ENCODE assay signal across 29 cellular contexts in the genomic region with DNA sequence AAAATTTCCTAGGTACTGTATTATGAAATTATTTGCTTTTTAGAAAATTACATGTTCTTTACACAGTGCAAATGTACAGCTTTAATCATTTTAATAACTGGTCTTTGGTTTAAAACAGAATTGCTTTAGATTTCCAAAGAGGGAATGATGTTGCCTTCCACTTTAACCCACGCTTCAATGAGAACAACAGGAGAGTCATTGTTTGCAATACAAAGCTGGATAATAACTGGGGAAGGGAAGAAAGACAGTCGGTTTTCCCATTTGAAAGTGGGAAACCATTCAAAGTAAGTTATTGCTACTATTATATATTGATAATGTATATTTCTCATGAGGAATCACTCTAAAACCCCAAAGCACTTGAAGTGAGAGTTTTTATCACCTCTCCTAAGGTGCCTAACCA.
"Had no signal": no experiment of that assay in that cellular context is flagged by ENCODE, and none has a peak within 500 bp of the region (broad histone marks: within the 10 kb centered on the region; RNA-seq: fewer than 3 reads in every experiment).

No MANE protein-coding gene starts in this region.

- H3K36me3 Mint-ChIP-seq: activated naive CD8-positive, alpha-beta T cell had no signal

- H3K27me3 ChIP-seq: Peyer's patch, SJSA1 had no signal

- H3K9me3 Mint-ChIP-seq: activated CD4-positive, alpha-beta T cell treated with anti-CD3 and anti-CD28 coated beads, Interleukin-2, amount 10 ng/mL, durations not matched to agents 24 days and 14 days; activated CD8-positive, alpha-beta T cell treated with anti-CD3 and anti-CD28 coated beads for 36 hours; activated naive CD4-positive, alpha-beta T cell treated with anti-CD3 and anti-CD28 coated beads, Interleukin-2, amount 10 ng/mL, durations not matched to agents 7 days and 5 days; activated naive CD8-positive, alpha-beta T cell treated with anti-CD3 and anti-CD28 coated beads, Interleukin-2, amount 50 U/mL, for 24 hours; activated T-cell treated with anti-CD3 and anti-CD28 coated beads, Interleukin-2, amount 50 U/mL, for 4 hours; brain; T-helper 1 cell treated with Interleukin-12 subunit alpha and Interleukin-12 subunit beta and Interleukin-4 antibody, amounts not matched to agents 30 μg/mL and 1 μg/mL, for 36 hours; T-helper 2 cell treated with Interferon-gamma antibody and Interleukin-4, amounts not matched to agents 5 μg/mL and 100 μg/mL, for 36 hours had no signal

- ATAC-seq: activated CD8-positive, alpha-beta T cell treated with anti-CD3 and anti-CD28 coated beads for 36 hours; activated naive CD8-positive, alpha-beta T cell treated with anti-CD3 and anti-CD28 coated beads, Interleukin-2, amount 50 U/mL, for 24 hours; activated T-cell treated with anti-CD3 and anti-CD28 coated beads, Interleukin-2, amount 50 U/mL, for 4 hours; PC-3 had no signal

- H3K9me2 ChIP-seq: SK-N-SH had no signal

- H3K27ac Mint-ChIP-seq: activated CD4-positive, alpha-beta T cell treated with anti-CD3 and anti-CD28 coated beads, Interleukin-2, amount 10 ng/mL, durations not matched to agents 24 days and 14 days; activated CD8-positive, alpha-beta T cell treated with anti-CD3 and anti-CD28 coated beads for 36 hours; activated naive CD8-positive, alpha-beta T cell; activated naive CD8-positive, alpha-beta T cell treated with anti-CD3 and anti-CD28 coated beads, Interleukin-2, amount 50 U/mL, for 24 hours; T-helper 1 cell treated with Interleukin-12 subunit alpha and Interleukin-12 subunit beta and Interleukin-4 antibody, amounts not matched to agents 30 μg/mL and 1 μg/mL, for 36 hours; T-helper 2 cell treated with Interferon-gamma antibody and Interleukin-4, amounts not matched to agents 5 μg/mL and 100 μg/mL, for 36 hours had no signal

- DNase-seq: activated CD4-positive, alpha-beta T cell treated with anti-CD3 and anti-CD28 coated beads, Interleukin-2, amount 10 ng/mL, durations not matched to agents 24 days and 14 days; activated CD4-positive, alpha-beta T cell treated with anti-CD3 and anti-CD28 coated beads, Interleukin-2, amount 50 U/mL, for 4 hours; activated CD8-positive, alpha-beta T cell treated with anti-CD3 and anti-CD28 coated beads for 36 hours; activated effector memory CD4-positive, alpha-beta T cell treated with Interleukin-2 at 50 U/mL for 16 hours; activated naive CD4-positive, alpha-beta T cell treated with anti-CD3 and anti-CD28 coated beads, Interleukin-2, amount 10 ng/mL, durations not matched to agents 7 days and 5 days; activated naive CD8-positive, alpha-beta T cell treated with anti-CD3 and anti-CD28 coated beads, Interleukin-2, amount 50 U/mL, for 24 hours; activated T-cell treated with anti-CD3 and anti-CD28 coated beads for 4 hours; activated T-cell treated with anti-CD3 and anti-CD28 coated beads, Interleukin-2, amount 50 U/mL, for 4 hours; anterior cingulate cortex; caudate nucleus; NCI-H1092 treated with DMSO at 0.1 percent for 48 hours; NCI-H146; NCI-H187; NCI-H2171 treated with DMSO at 0.1 percent for 48 hours; NCI-H345; NCI-H524 treated with DMSO at 0.1 percent for 48 hours; NCI-H748 treated with DMSO at 0.1 percent for 48 hours; NK-92 treated with Interleukin-12 subunit alpha and Interleukin-12 subunit beta, amount 100 ng/mL, for 24 hours; PC-3; Peyer's patch; RPMI8226; SHP77 treated with DMSO at 0.1 percent for 48 hours; SK-N-SH had no signal

- H3K4me1 ChIP-seq: SJSA1 had no signal

- H3K4me3 Mint-ChIP-seq: activated CD4-positive, alpha-beta T cell treated with anti-CD3 and anti-CD28 coated beads, Interleukin-2, amount 10 ng/mL, durations not matched to agents 24 days and 14 days; activated CD8-positive, alpha-beta T cell treated with anti-CD3 and anti-CD28 coated beads for 36 hours; activated naive CD4-positive, alpha-beta T cell treated with anti-CD3 and anti-CD28 coated beads, Interleukin-2, amount 10 ng/mL, durations not matched to agents 7 days and 5 days; activated naive CD8-positive, alpha-beta T cell; activated naive CD8-positive, alpha-beta T cell treated with anti-CD3 and anti-CD28 coated beads, Interleukin-2, amount 50 U/mL, for 24 hours; activated T-cell treated with anti-CD3 and anti-CD28 coated beads, Interleukin-2, amount 50 U/mL, for 4 hours; brain; T-helper 1 cell treated with Interleukin-12 subunit alpha and Interleukin-12 subunit beta and Interleukin-4 antibody, amounts not matched to agents 30 μg/mL and 1 μg/mL, for 36 hours; T-helper 2 cell treated with Interferon-gamma antibody and Interleukin-4, amounts not matched to agents 5 μg/mL and 100 μg/mL, for 36 hours had no signal

- H3K4me3 ChIP-seq: Peyer's patch, SJSA1 had no signal

- H3K27ac ChIP-seq: KMS-11, Peyer's patch, SJSA1 had no signal

- H3K27me3 Mint-ChIP-seq: activated CD4-positive, alpha-beta T cell treated with anti-CD3 and anti-CD28 coated beads, Interleukin-2, amount 10 ng/mL, durations not matched to agents 24 days and 14 days; activated CD8-positive, alpha-beta T cell treated with anti-CD3 and anti-CD28 coated beads for 36 hours; activated naive CD4-positive, alpha-beta T cell treated with anti-CD3 and anti-CD28 coated beads, Interleukin-2, amount 10 ng/mL, durations not matched to agents 7 days and 5 days; activated naive CD8-positive, alpha-beta T cell treated with anti-CD3 and anti-CD28 coated beads, Interleukin-2, amount 50 U/mL, for 24 hours; brain had no signal

- H3K9me3 ChIP-seq: Peyer's patch, SJSA1, SK-N-SH had no signal

- H3K4me1 Mint-ChIP-seq: activated naive CD8-positive, alpha-beta T cell treated with anti-CD3 and anti-CD28 coated beads, Interleukin-2, amount 50 U/mL, for 24 hours had no signal

- H3K4me2 ChIP-seq: KMS-11, SK-N-SH had no signal
